In the genomic region with DNA sequence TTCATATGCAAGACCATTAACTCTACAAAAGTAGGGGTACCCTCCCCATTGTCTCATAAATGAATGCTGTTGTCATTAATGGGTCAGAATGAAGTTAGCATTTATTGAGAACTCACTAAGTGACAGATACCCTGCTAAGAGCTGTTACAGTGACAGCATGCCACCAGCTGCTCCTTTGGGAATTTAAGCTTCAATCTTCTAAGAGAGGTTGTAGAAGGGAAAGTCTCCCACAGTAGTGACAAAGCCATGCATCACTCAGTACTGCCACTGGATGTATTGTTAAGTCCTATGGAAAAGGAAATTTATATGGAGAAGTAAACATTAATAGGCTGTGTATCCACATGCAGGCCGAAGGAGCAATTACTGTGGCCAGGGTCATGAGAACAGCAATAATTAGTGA, we compare ENCODE assay signal across 23 cellular contexts.
"Had no signal": no experiment of that assay in that cellular context is flagged by ENCODE, and none has a peak within 500 bp of the region (broad histone marks: within the 10 kb centered on the region; RNA-seq: fewer than 3 reads in every experiment).

No MANE protein-coding gene starts in this region.

- H3K27ac Mint-ChIP-seq: activated naive CD4-positive, alpha-beta T cell treated with anti-CD3 and anti-CD28 coated beads, Interleukin-2, amount 10 ng/mL, durations not matched to agents 7 days and 5 days; activated naive CD8-positive, alpha-beta T cell treated with anti-CD3 and anti-CD28 coated beads, Interleukin-2, amount 50 U/mL, for 24 hours had no signal

- H3K4me3 Mint-ChIP-seq: activated naive CD4-positive, alpha-beta T cell treated with anti-CD3 and anti-CD28 coated beads, Interleukin-2, amount 10 ng/mL, durations not matched to agents 7 days and 5 days; activated naive CD8-positive, alpha-beta T cell treated with anti-CD3 and anti-CD28 coated beads, Interleukin-2, amount 50 U/mL, for 24 hours; nephron had no signal

- H3K4me1 ChIP-seq: transverse colon, uterus had no signal

- DNase-seq: activated CD4-positive, alpha-beta T cell treated with anti-CD3 and anti-CD28 coated beads for 1 hour; activated CD8-positive, alpha-beta memory T cell treated with anti-CD3 and anti-CD28 coated beads for 24 hours; activated CD8-positive, alpha-beta memory T cell treated with anti-CD3 and anti-CD28 coated beads, Interleukin-2, amount 50 U/mL, for 48 hours; activated effector memory CD4-positive, alpha-beta T cell treated with Interleukin-2 at 50 U/mL for 16 hours; activated naive CD4-positive, alpha-beta T cell treated with anti-CD3 and anti-CD28 coated beads, Interleukin-2, amount 10 ng/mL, durations not matched to agents 7 days and 5 days; activated naive CD8-positive, alpha-beta T cell treated with anti-CD3 and anti-CD28 coated beads, Interleukin-2, amount 50 U/mL, for 24 hours; activated T-cell treated with anti-CD3 and anti-CD28 coated beads, Interleukin-2, amount 50 U/mL, for 48 hours; aorta; brain microvascular endothelial cell; central memory CD4-positive, alpha-beta T cell; dorsolateral prefrontal cortex; foreskin fibroblast; hippocampal formation; midbrain; occipital lobe; posterior cingulate gyrus; stimulated activated naive CD8-positive, alpha-beta T cell treated with anti-CD3 and anti-CD28 coated beads, Interleukin-15, Interleukin-2, amounts not matched to agents 100 U/mL and 50 U/mL, for 24 hours; substantia nigra; T1000; transverse colon; uterus had no signal

- H3K36me3 Mint-ChIP-seq: activated naive CD4-positive, alpha-beta T cell treated with anti-CD3 and anti-CD28 coated beads, Interleukin-2, amount 10 ng/mL, durations not matched to agents 7 days and 5 days had no signal

- H3K4me1 Mint-ChIP-seq: activated naive CD8-positive, alpha-beta T cell treated with anti-CD3 and anti-CD28 coated beads, Interleukin-2, amount 50 U/mL, for 24 hours; nephron had no signal

- ATAC-seq: activated naive CD8-positive, alpha-beta T cell treated with anti-CD3 and anti-CD28 coated beads, Interleukin-2, amount 50 U/mL, for 24 hours; stimulated activated naive CD8-positive, alpha-beta T cell treated with anti-CD3 and anti-CD28 coated beads, Interleukin-15, Interleukin-2, amounts not matched to agents 100 U/mL and 50 U/mL, for 24 hours had no signal

- H3K4me3 ChIP-seq: dorsolateral prefrontal cortex, lung, transverse colon, uterus had no signal

- H3K27me3 Mint-ChIP-seq: activated naive CD4-positive, alpha-beta T cell treated with anti-CD3 and anti-CD28 coated beads, Interleukin-2, amount 10 ng/mL, durations not matched to agents 7 days and 5 days had no signal

- H3K9me3 ChIP-seq: transverse colon, uterus had no signal

- H3K27ac ChIP-seq: brain microvascular endothelial cell, dorsolateral prefrontal cortex, transverse colon, uterus had no signal

- H3K36me3 ChIP-seq: brain microvascular endothelial cell, transverse colon, uterus had no signal

- H3K27me3 ChIP-seq: brain microvascular endothelial cell, dorsolateral prefrontal cortex, transverse colon, uterus had no signal
